In the genomic region with DNA sequence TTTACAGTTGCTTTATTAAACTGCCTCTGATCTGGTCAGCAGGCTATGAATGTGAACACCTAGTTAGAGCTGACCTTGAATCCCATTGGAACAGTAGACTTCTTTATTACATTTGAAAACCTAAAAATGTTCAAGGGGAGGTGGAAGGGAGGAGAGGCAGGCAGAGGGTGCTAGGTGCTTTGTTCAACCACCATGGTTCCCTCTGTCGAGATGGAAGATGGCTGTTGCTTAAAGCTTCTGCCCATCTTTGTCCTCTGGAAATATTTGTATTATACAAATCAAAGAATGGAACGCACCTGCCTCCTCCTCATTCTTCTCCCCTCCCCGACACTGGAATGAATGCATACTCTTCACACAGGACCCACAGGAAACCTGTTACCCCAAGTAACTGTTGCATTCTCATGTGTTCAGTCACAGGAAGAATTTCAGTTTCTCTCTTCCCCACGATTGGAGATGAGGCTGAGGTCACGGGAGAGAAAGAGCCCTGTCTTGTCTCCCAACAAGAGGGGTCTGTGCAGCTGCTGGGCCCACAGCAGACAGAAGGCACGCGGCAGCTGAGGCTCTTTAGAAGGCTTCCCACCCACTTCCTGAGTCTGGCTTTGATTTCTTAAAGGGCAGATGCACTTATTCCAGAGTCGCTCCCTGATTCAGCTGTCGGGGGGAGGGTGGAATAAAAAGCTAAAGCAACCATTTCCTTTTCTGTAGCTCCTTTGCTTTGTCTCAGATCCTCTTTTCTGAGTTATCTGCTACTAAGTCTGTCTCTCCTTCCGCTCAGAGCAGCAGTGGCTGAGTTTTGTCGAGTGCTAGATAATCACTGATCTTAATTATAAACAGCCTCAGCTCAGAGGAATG, we compare ENCODE assay signal across 7 cellular contexts.
DNase-seq lines count a peak whose midpoint lies in the region; ATAC-seq and TF ChIP-seq lines count a peak whose summit lies in the region.

No MANE protein-coding gene starts in this region.

- H3K79me2 ChIP-seq in OCI-LY1 (ENCODE audit: insufficient read depth, low read length) = no peaks in the 10 kb centered on the region

- H3K36me3 Mint-ChIP-seq in activated naive CD4-positive, alpha-beta T cell treated with anti-CD3 and anti-CD28 coated beads, Interleukin-2, amount 50 U/mL, for 72 hours = peaks cover 25 to 50% of the 10 kb centered on the region in 2 donors

- H3K27ac Mint-ChIP-seq in activated naive CD4-positive, alpha-beta T cell treated with anti-CD3 and anti-CD28 coated beads, Interleukin-2, amount 50 U/mL, for 72 hours = peak overlapping the region; percentile 87 to 96

- H3K9me3 ChIP-seq in OCI-LY1 (ENCODE audit: low read length) (no peaks in the 10 kb centered on the region), MG63 (no peaks in the 10 kb centered on the region)

- H3F3A ChIP-seq in OCI-LY1 (ENCODE audit: insufficient read depth, low read length) = peaks cover 6% of the 10 kb centered on the region; the same call in 1 of the 2 replicates

- H3K4me1 ChIP-seq in OCI-LY1 (ENCODE audit: insufficient read depth, low read length, severe bottlenecking) = peaks cover 69% of the 10 kb centered on the region

- peaks cover 26 to 35% of the 10 kb centered on the region in 2 donors for H3K9me3 Mint-ChIP-seq in activated naive CD4-positive, alpha-beta T cell treated with anti-CD3 and anti-CD28 coated beads, Interleukin-2, amount 50 U/mL, for 72 hours

- peak overlapping the region; percentile 64 for H3K9ac ChIP-seq in OCI-LY1 (ENCODE audit: low read length)

- H3K36me3 ChIP-seq in OCI-LY1 (ENCODE audit: insufficient read depth, low read length) (no peaks in the 10 kb centered on the region), MG63 (no peaks in the 10 kb centered on the region)

- peak in 1 of 2 donors; percentile 25 for DNase-seq in activated naive CD4-positive, alpha-beta T cell treated with anti-CD3 and anti-CD28 coated beads, Interleukin-2, amount 50 U/mL, for 72 hours (ENCODE audit: low spot score in 2 of 2)
- DNase-seq in iPS-NIHi7 (ENCODE audit: extremely low spot score) (peak; percentile 14), MG63 (no peak)
- peak; percentile 33 for DNase-seq in stimulated activated CD4-positive, alpha-beta T cell treated with anti-CD3 and anti-CD28 coated beads, Interleukin-4, amount 100 ng/mL, for 24 hours

- peak overlapping the region; percentile 75 for H3K4me2 ChIP-seq in OCI-LY1 (ENCODE audit: low read length)

- TF ChIP-seq CTCF in OCI-LY1 (IDR thresholded peaks at IDR 0.05; ENCODE audit: low read length) = no peak

- H3K27ac ChIP-seq in OCI-LY1 (ENCODE audit: low read depth, low read length, poor library complexity, severe bottlenecking) = peak overlapping the region; percentile 96

- H4K20me1 ChIP-seq in OCI-LY1 (ENCODE audit: insufficient read depth, low read length) = no peaks in the 10 kb centered on the region

- H2AFZ ChIP-seq in OCI-LY1 (ENCODE audit: low read length) = 0 out of 2 replicates have a peak overlapping the region, but pooled peaks have one; percentile 0

- ATAC-seq in GM18867 (IDR thresholded peaks at IDR 0.05; ENCODE audit: unreplicated experiment) (peak; percentile 69), HG02840 (IDR thresholded peaks at IDR 0.05; ENCODE audit: low FRiP score, unreplicated experiment) (peak; percentile 61)
- ATAC-seq in activated naive CD4-positive, alpha-beta T cell treated with anti-CD3 and anti-CD28 coated beads, Interleukin-2, amount 50 U/mL, for 72 hours = peak; percentile 67

- H3K9me2 ChIP-seq in OCI-LY1 (ENCODE audit: low read depth, low read length) = no peaks in the 10 kb centered on the region

- peak overlapping the region; percentile 50 for H3K4me3 ChIP-seq in OCI-LY1 (ENCODE audit: low read depth, low read length, poor library complexity, severe bottlenecking)
- no peak overlapping the region for H3K4me3 ChIP-seq in MG63

- H3K27me3 ChIP-seq in OCI-LY1 (ENCODE audit: insufficient read depth, low read length) (no peaks in the 10 kb centered on the region), MG63 (no peaks in the 10 kb centered on the region)
